ENCODE assay signal across 9 cellular contexts in the genomic region with DNA sequence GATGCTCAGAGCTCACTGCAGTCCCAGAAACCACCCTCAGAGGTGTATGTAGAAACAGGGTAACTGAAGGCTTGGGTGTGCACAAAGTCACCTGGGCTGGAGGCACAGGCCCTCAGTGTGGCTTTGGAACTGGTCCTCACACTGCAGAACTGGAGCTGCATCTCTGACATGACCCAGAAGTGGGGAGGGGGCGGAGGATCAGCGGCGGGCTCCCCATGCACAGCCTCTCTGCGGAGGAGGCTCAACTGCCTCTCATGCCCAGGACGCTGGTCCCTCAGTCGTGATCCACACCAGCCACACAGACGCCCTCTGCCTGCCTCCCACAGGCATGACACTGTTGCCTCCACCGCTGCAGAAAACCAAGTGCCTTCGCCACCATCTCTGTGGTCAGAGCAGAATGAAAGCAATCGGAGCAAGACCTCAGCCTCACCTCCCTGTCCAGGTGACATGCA.
DNase-seq lines count a peak whose midpoint lies in the region; ATAC-seq and TF ChIP-seq lines count a peak whose summit lies in the region.
"Had no signal": no experiment of that assay in that cellular context is flagged by ENCODE, and none has a peak within 500 bp of the region (broad histone marks: within the 10 kb centered on the region; RNA-seq: fewer than 3 reads in every experiment).

No MANE protein-coding gene starts in this region.

- no peaks in the 10 kb centered on the region for H3K9me3 ChIP-seq in H9 (ENCODE audit: control insufficient read depth, low read depth, low read length)

- no peak overlapping the region for H3K23ac ChIP-seq in H9 (ENCODE audit: insufficient read length, low read depth, low read length)

- H3K23me2 ChIP-seq in H9 (ENCODE audit: insufficient read length, low read depth, low read length, poor library complexity, severe bottlenecking), result no peaks in the 10 kb centered on the region

- peak overlapping the region; percentile 17 for H3K4me3 Mint-ChIP-seq in Calu3 (ENCODE audit: low read depth, unreplicated experiment)
- no peak overlapping the region; a peak in 1 of 5 replicates for H3K4me3 Mint-ChIP-seq in H9
- H3K4me3 Mint-ChIP-seq: stimulated activated naive CD8-positive, alpha-beta T cell treated with anti-CD3 and anti-CD28 coated beads, Interleukin-15, Interleukin-2, amounts not matched to agents 100 ng/mL and 50 ng/mL, for 24 hours had no signal

- H2BK120ac ChIP-seq in H9 (ENCODE audit: low read depth, low read length, poor library complexity, severe bottlenecking), result no peak overlapping the region

- H4K91ac ChIP-seq in H9 (ENCODE audit: insufficient read length, low read depth, low read length), result no peak overlapping the region

- H3K56ac ChIP-seq in H9 (ENCODE audit: insufficient read length, low read depth, low read length), result no peak overlapping the region

- H3K27me3 Mint-ChIP-seq in Calu3 (ENCODE audit: unreplicated experiment) (peaks cover 36% of the 10 kb centered on the region), H9 (ENCODE audit: low read depth) (peaks cover 36% of the 10 kb centered on the region)

- no peak overlapping the region for H3K18ac ChIP-seq in H9 (ENCODE audit: insufficient read length, low read depth, low read length)

- H2BK15ac ChIP-seq in H9 (ENCODE audit: low read depth, low read length), result no peak overlapping the region

- H3K27ac Mint-ChIP-seq in Calu3 (ENCODE audit: unreplicated experiment) (no peak overlapping the region), H9 (no peak overlapping the region)
- H3K27ac Mint-ChIP-seq: stimulated activated naive CD8-positive, alpha-beta T cell treated with anti-CD3 and anti-CD28 coated beads, Interleukin-15, Interleukin-2, amounts not matched to agents 100 ng/mL and 50 ng/mL, for 24 hours had no signal

- peak; percentile 28; the same call in 1 of the 3 replicates for ATAC-seq in SK-N-SH treated with all-trans-retinoic acid at 6 μM for 48 hours
- ATAC-seq in stimulated activated naive CD8-positive, alpha-beta T cell treated with anti-CD3 and anti-CD28 coated beads, Interleukin-15, Interleukin-2, amounts not matched to agents 100 U/mL and 50 U/mL, for 24 hours, result peak; percentile 40
- no peak for ATAC-seq in GM18870 (IDR thresholded peaks at IDR 0.05; ENCODE audit: unreplicated experiment)
- no peak for ATAC-seq in HG02571 (IDR thresholded peaks at IDR 0.05; ENCODE audit: unreplicated experiment)

- no peak overlapping the region for H3K4ac ChIP-seq in H9 (ENCODE audit: low read depth, low read length)

- CTCF ChIA-PET in Calu3 (lab: Charles Lee), result no interaction called here

- no peak overlapping the region for H3K27ac ChIP-seq in H9 (ENCODE audit: insufficient read length, low read depth, low read length)

- no peak overlapping the region for H2BK12ac ChIP-seq in H9 (ENCODE audit: insufficient read length, low read depth, low read length)

- no peak overlapping the region for H3K14ac ChIP-seq in H9 (ENCODE audit: insufficient read depth, low read length)

- no peak overlapping the region for H3K9ac ChIP-seq in H9 (ENCODE audit: extremely low read depth, insufficient read length, low read length)

- no peak overlapping the region for H3K4me2 ChIP-seq in H9 (ENCODE audit: insufficient read depth, insufficient read length, low read length)

- BruUV-seq in Calu3 (replicated peaks; lab: Mats Ljungman, UMichigan), result no TSS peak

- H3K79me2 ChIP-seq in H9 (ENCODE audit: insufficient read depth, low read length), result no peaks in the 10 kb centered on the region

- intact Hi-C loops in Calu3 (cut with micrococcal nuclease; ENCODE audit: unreplicated experiment), result loop anchor here (1.0 to 5.0 kb wide), 2 partner anchors 64 to 278 kb away; no protein-coding TSS in a partner anchor

- H2AFZ ChIP-seq in H9 (ENCODE audit: low read length), result no peak overlapping the region

- H3K4me1 Mint-ChIP-seq in Calu3 (ENCODE audit: low read depth, unreplicated experiment), result peaks cover 34% of the 10 kb centered on the region
- H3K4me1 Mint-ChIP-seq in H9, result no peaks in the 10 kb centered on the region

- no peaks in the 10 kb centered on the region for H4K20me1 ChIP-seq in H9 (ENCODE audit: control insufficient read depth, insufficient read depth, insufficient read length)

- no peak overlapping the region for H4K5ac ChIP-seq in H9 (ENCODE audit: insufficient read length, low read depth, low read length)

- DNase-seq in Calu3, result peak; percentile 72
- peak; percentile 78 for DNase-seq in H9
- peak; percentile 2 to 52 for DNase-seq in hippocampal formation (lab: John Stamatoyannopoulos, UW)
- peak; percentile 13 for DNase-seq in stimulated activated naive CD8-positive, alpha-beta T cell treated with anti-CD3 and anti-CD28 coated beads, Interleukin-15, Interleukin-2, amounts not matched to agents 100 U/mL and 50 U/mL, for 24 hours
- no peak for DNase-seq in NCI-H446 (lab: John Stamatoyannopoulos, UW)

- H3K36me3 Mint-ChIP-seq in Calu3 (ENCODE audit: insufficient read depth, unreplicated experiment) (no peaks in the 10 kb centered on the region), H9 (ENCODE audit: insufficient read depth in 1 of 3, low read depth in 3 of 3) (peaks cover 0 to 4% (median 0%) of the 10 kb centered on the region in 3 experiments; a peak in 1 of 7 replicates)

- H3K27me3 ChIP-seq in H9 (ENCODE audit: insufficient read depth, low read length), result no peaks in the 10 kb centered on the region

- no peaks in the 10 kb centered on the region for H3K79me1 ChIP-seq in H9 (ENCODE audit: insufficient read depth, low read depth, low read length, poor library complexity, severe bottlenecking)

- H2AK5ac ChIP-seq in H9 (ENCODE audit: insufficient read length, low read length), result no peak overlapping the region

- no peak overlapping the region for H3T11ph ChIP-seq in H9 (ENCODE audit: low read length)

- peak; percentile 21 for TF ChIP-seq CTCF in Calu3 (IDR thresholded peaks at IDR 0.05; ENCODE audit: unreplicated experiment)
- peak; percentile 71 for TF ChIP-seq CTCF in H9 (conservative IDR thresholded peaks at IDR 0.05)

- no CpG with 5 or more reads among the region's 10 CpGs for WGBS in H9 (ENCODE audit: extremely low coverage, insufficient read length, low lambda C conversion rate)

- no peak overlapping the region for H2BK5ac ChIP-seq in H9 (ENCODE audit: insufficient read length, low read length)

- no peak overlapping the region for H4K8ac ChIP-seq in H9 (replicated peaks; ENCODE audit: insufficient read length, low read depth, low read length)

- H3K9me3 Mint-ChIP-seq in Calu3 (ENCODE audit: low read depth, unreplicated experiment), result no peaks in the 10 kb centered on the region
- peaks cover 5 to 11% of the 10 kb centered on the region in 2 experiments for H3K9me3 Mint-ChIP-seq in H9
- H3K9me3 Mint-ChIP-seq: stimulated activated naive CD8-positive, alpha-beta T cell treated with anti-CD3 and anti-CD28 coated beads, Interleukin-15, Interleukin-2, amounts not matched to agents 100 ng/mL and 50 ng/mL, for 24 hours had no signal

- no peak overlapping the region for H2BK20ac ChIP-seq in H9 (ENCODE audit: low read depth, low read length, poor library complexity, severe bottlenecking)

- no peaks in the 10 kb centered on the region for H3K4me1 ChIP-seq in H9 (ENCODE audit: insufficient read depth, low read length)

TF ChIP-seq in SK-N-SH treated with all-trans-retinoic acid at 6 μM for 48 hours, 23 proteins besides CTCF, POLR2A, EP300 and RAD21:
- TF ChIP-seq ZC3H10 (CRISPR knock-in tag; IDR thresholded peaks at IDR 0.05) (no peak), ZFP30 (CRISPR knock-in tag; IDR thresholded peaks at IDR 0.05) (no peak)

Comparison
In these comparisons a context has a peak if more than half of its experiments do, and no peak if none do; other contexts are left out.
1. DNase-seq: peak in Calu3 (single experiment), H9 (single experiment), hippocampal formation (2 of 2) and stimulated activated naive CD8-positive, alpha-beta T cell treated with anti-CD3 and anti-CD28 coated beads, Interleukin-15, Interleukin-2, amounts not matched to agents 100 U/mL and 50 U/mL, for 24 hours (single experiment); none in NCI-H446 (0 of 2).
2. ATAC-seq: peak in SK-N-SH treated with all-trans-retinoic acid at 6 μM for 48 hours (single experiment) and stimulated activated naive CD8-positive, alpha-beta T cell treated with anti-CD3 and anti-CD28 coated beads, Interleukin-15, Interleukin-2, amounts not matched to agents 100 U/mL and 50 U/mL, for 24 hours (single experiment); none in GM18870 (single experiment) and HG02571 (single experiment).